8 cellular contexts compared by ENCODE assay signal in genomic region chr12:12441891-12442461, GRCh38.
DNase-seq lines count a peak whose midpoint lies in the region; ATAC-seq and TF ChIP-seq lines count a peak whose summit lies in the region.

No MANE protein-coding gene starts in this region.

- H3K4me3 Mint-ChIP-seq in activated T-helper 17 cell treated with anti-CD3 and anti-CD28 coated beads, Interleukin-2, amount 50 U/mL, for 72 hours = peak overlapping the region; percentile 74
- H3K4me3 Mint-ChIP-seq in immature natural killer cell = peak overlapping the region; percentile 33 to 80 (median 57)

- TF ChIP-seq EP300 in tibial nerve (IDR thresholded peaks at IDR 0.05) = no peak

- H3K9me3 ChIP-seq in tibial nerve = no peaks in the 10 kb centered on the region

- no peaks in the 10 kb centered on the region for H3K27me3 Mint-ChIP-seq in activated T-helper 17 cell treated with anti-CD3 and anti-CD28 coated beads, Interleukin-2, amount 50 U/mL, for 72 hours
- H3K27me3 Mint-ChIP-seq in immature natural killer cell (ENCODE audit: low read depth in 3 of 3) = peaks cover 0 to 2% (median 2%) of the 10 kb centered on the region in 3 donors

- peak; percentile 71 for ATAC-seq in activated T-helper 17 cell treated with anti-CD3 and anti-CD28 coated beads, Interleukin-2, amount 50 U/mL, for 72 hours (replicated peaks)
- ATAC-seq in HG03442 (IDR thresholded peaks at IDR 0.05; ENCODE audit: unreplicated experiment) (no peak), GM21786 (IDR thresholded peaks at IDR 0.05; ENCODE audit: unreplicated experiment) (no peak)

- peaks cover 0 to 39% (median 11%) of the 10 kb centered on the region in 4 donors for H3K4me1 ChIP-seq in tibial nerve

- H3K36me3 ChIP-seq in tibial nerve = peaks cover 0 to 3% (median 0%) of the 10 kb centered on the region in 3 donors

- peak overlapping the region in 3 of 4 donors; percentile 34 to 67 (median 55) for H3K27ac ChIP-seq in tibial nerve

- H3K36me3 Mint-ChIP-seq in activated T-helper 17 cell treated with anti-CD3 and anti-CD28 coated beads, Interleukin-2, amount 50 U/mL, for 72 hours (ENCODE audit: low read depth) = peaks cover 47% of the 10 kb centered on the region
- H3K36me3 Mint-ChIP-seq in immature natural killer cell = peaks cover 4 to 6% (median 5%) of the 10 kb centered on the region in 3 donors

- H3K4me1 Mint-ChIP-seq in activated T-helper 17 cell treated with anti-CD3 and anti-CD28 coated beads, Interleukin-2, amount 50 U/mL, for 72 hours = peaks cover 63% of the 10 kb centered on the region
- H3K4me1 Mint-ChIP-seq in immature natural killer cell = peaks cover 42 to 52% of the 10 kb centered on the region in 2 donors

- peak; percentile 22 for DNase-seq in NK-92 treated with Interleukin-12 subunit alpha and Interleukin-12 subunit beta, amount 100 ng/mL, for 24 hours (lab: John Stamatoyannopoulos, UW)
- DNase-seq in NK-92 (lab: John Stamatoyannopoulos, UW; ENCODE audit: unreplicated experiment) (no peak), immature natural killer cell (peak; percentile 62 to 73 (median 71)), tibial nerve (ENCODE audit: low spot score in 2 of 2) (no peak), NCI-H526 treated with DMSO at 0.1 percent for 48 hours (lab: John Stamatoyannopoulos, UW) (no peak)

- WGBS in tibial nerve, 2 donors = 89 to 93% methylated on average over 3 of the region's 3 CpGs

- TF ChIP-seq CTCF in tibial nerve (IDR thresholded peaks at IDR 0.05) = no peak

- no peaks in the 10 kb centered on the region for H3K27me3 ChIP-seq in tibial nerve

- no peak overlapping the region for H3K4me3 ChIP-seq in tibial nerve

- H3K27ac Mint-ChIP-seq in activated T-helper 17 cell treated with anti-CD3 and anti-CD28 coated beads, Interleukin-2, amount 50 U/mL, for 72 hours = peak overlapping the region; percentile 97
- H3K27ac Mint-ChIP-seq in immature natural killer cell = peak overlapping the region; percentile 91 to 98 (median 95)

- peaks cover 5% of the 10 kb centered on the region for H3K9me3 Mint-ChIP-seq in activated T-helper 17 cell treated with anti-CD3 and anti-CD28 coated beads, Interleukin-2, amount 50 U/mL, for 72 hours
- no peaks in the 10 kb centered on the region for H3K9me3 Mint-ChIP-seq in immature natural killer cell

- no peak for TF ChIP-seq POLR2A in tibial nerve (IDR thresholded peaks at IDR 0.05)

Comparison
In these comparisons a context has a peak if more than half of its experiments do, and no peak if none do; other contexts are left out.
1. DNase-seq: peak in NK-92 treated with Interleukin-12 subunit alpha and Interleukin-12 subunit beta, amount 100 ng/mL, for 24 hours (single experiment) and immature natural killer cell (3 of 3); none in NK-92 (single experiment), tibial nerve (0 of 2) and NCI-H526 treated with DMSO at 0.1 percent for 48 hours (single experiment).